Comparison of ENCODE assay signal across 8 cellular contexts in the genomic region with DNA sequence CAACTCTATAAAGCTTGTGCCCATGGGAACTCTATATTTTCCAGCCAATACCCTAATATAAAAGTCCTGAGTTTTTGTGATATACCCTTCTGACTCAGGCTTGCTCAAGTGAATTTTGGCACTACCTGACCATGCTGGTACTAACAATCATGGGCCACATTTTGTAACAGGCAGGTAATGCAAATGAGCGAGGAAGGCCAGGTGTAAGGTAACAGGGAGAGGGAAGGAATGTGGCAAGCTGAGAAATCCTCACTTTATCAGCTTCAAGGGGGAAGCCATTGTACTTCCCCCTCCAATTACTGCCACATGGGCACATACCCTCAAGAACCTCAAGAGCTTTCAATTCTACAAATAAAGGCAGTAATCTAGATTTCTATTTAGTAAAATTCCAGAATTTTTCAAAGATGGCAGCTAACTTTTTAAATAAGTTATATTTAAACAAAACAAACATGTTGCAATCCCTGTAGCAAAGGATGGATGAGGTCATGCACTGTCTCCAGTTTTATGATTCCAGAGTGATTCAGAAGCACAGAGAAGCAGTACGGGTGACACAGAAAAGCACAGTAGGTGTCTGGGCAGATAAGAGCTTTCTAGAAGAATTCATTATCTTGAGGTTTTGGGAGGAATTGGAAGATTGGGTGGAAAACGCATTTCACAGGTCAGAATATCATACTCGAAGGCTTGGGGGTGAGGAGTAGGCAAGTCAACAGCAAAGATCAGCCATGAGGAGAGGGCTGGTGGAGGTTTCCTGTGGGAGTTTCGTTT.
DNase-seq lines count a peak whose midpoint lies in the region; ATAC-seq, FAIRE-seq and TF ChIP-seq lines count a peak whose summit lies in the region.

No MANE protein-coding gene starts in this region.

- TF ChIP-seq CTCF in PC-9 (conservative IDR thresholded peaks at IDR 0.05) (no peak), epithelial cell of esophagus (IDR thresholded peaks at IDR 0.05; ENCODE audit: insufficient read depth, low read depth, low read length, missing control alignments) (no peak)

- H3K79me2 ChIP-seq in PC-9 (ENCODE audit: low read depth) = no peaks in the 10 kb centered on the region

- peaks cover 19% of the 10 kb centered on the region for H3K4me1 ChIP-seq in PC-9 (replicated peaks; ENCODE audit: insufficient read depth)

- no peak overlapping the region for H2AFZ ChIP-seq in PC-9

- H3K27me3 ChIP-seq in PC-9 (ENCODE audit: insufficient read depth, low read depth) = no peaks in the 10 kb centered on the region

- H3K9me3 ChIP-seq in PC-9 (ENCODE audit: insufficient read depth, low read depth) = 0 out of 2 replicates have a peak, but pooled peaks cover 8% of the 10 kb centered on the region

- peaks cover 10% of the 10 kb centered on the region; the same call in 1 of the 2 replicates for H3F3A ChIP-seq in PC-9 (ENCODE audit: insufficient read depth, low read depth)

- peak overlapping the region; percentile 61 for H3K4me2 ChIP-seq in PC-9

- FAIRE-seq in GM19239 (lab: Jason Lieb, UNC) = peak; percentile 60

- H3K9me2 ChIP-seq in PC-9 (ENCODE audit: insufficient read depth) = no peaks in the 10 kb centered on the region

- no TSS peak for BruUV-seq in PC-9 (replicated peaks; lab: Mats Ljungman, UMichigan)

- H4K20me1 ChIP-seq in PC-9 (ENCODE audit: insufficient read depth) = no peaks in the 10 kb centered on the region

- POLR2A ChIA-PET in PC-9 (lab: Charles Lee; ENCODE audit: unreplicated experiment) = interaction anchor here (0.5 to 0.7 kb wide), 5 partner anchors 29 to 1640 kb away, joined by 3 to 10 read pairs (median 5); no protein-coding TSS in a partner anchor

- H3K36me3 ChIP-seq in PC-9 (ENCODE audit: low read depth) = peaks cover 3% of the 10 kb centered on the region; the same call in 1 of the 2 replicates

- ATAC-seq in sciatic nerve (peak; percentile 50), GM18498 (IDR thresholded peaks at IDR 0.05; ENCODE audit: unreplicated experiment) (no peak), HG03460 (IDR thresholded peaks at IDR 0.05; ENCODE audit: unreplicated experiment) (no peak), HG03378 (IDR thresholded peaks at IDR 0.05; ENCODE audit: unreplicated experiment) (no peak)

- CTCF ChIA-PET in PC-9 (lab: Charles Lee) = no interaction called here

- intact Hi-C loops in PC-9 (cut with micrococcal nuclease; ENCODE audit: unreplicated experiment) = loop anchor here (5.0 kb wide), 1 partner anchor 36 kb away; no protein-coding TSS in a partner anchor
- intact Hi-C loops in sciatic nerve (cut with DNase I) = no loop called here

- H3K27ac ChIP-seq in PC-9 = peak overlapping the region; percentile 68

- H3K4me3 ChIP-seq in PC-9 = no peak overlapping the region; the same call in 1 of the 2 replicates
- no peak overlapping the region for H3K4me3 ChIP-seq in epithelial cell of esophagus (ENCODE audit: low read length)

- DNase-seq in GM19239 (ENCODE audit: insufficient read length, low spot score) = peak; percentile 16
- DNase-seq in PC-9 = peak; percentile 28 to 68
- DNase-seq in epithelial cell of esophagus (ENCODE audit: low read depth) = peak; percentile 94
- no peak for DNase-seq in sciatic nerve (ENCODE audit: low spot score)
- no peak for DNase-seq in DMS 273 (lab: John Stamatoyannopoulos, UW; ENCODE audit: unreplicated experiment)

Comparison
In these comparisons a context has a peak if more than half of its experiments do, and no peak if none do; other contexts are left out.
1. DNase-seq: peak in GM19239 (single experiment), PC-9 (2 of 2) and epithelial cell of esophagus (single experiment); none in sciatic nerve (single experiment) and DMS 273 (single experiment).